9 cellular contexts compared by ENCODE assay signal in the genomic region with DNA sequence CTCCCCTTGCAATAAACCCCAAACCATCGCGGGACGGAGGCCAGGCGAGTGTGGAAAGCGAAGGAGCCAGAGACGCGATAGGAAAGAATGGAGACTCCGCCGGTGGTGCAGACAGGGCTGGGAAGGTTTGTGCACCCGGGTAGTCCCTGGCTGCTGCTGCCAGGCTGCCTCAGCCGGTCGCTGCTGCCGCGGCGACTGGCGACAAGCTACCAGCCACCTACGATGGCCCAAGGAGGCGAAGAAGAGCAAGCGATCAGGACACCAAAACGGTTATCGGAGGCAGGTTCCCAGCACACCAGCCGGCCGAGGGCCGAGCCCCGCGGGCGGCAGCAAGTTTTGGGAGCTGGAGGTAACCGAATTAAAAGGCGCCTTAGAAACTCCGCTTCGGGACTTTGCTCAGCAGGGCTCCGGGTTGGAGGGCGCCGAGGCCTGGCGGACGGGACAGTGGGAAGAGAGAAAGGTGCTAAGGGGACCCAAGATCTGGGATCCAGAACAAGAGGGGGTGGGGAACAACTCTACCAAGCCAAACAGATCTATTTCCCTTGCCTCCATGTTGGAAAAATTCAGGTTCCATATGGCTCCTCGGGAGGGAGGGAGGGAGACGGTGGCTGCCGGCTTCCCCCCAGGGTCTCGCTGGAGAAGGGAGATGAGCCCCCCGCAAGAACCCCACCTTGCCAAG. TPM values are rescaled to one million over a fixed set of nuclear protein-coding genes. Genes with fewer than 3 reads are reported as not detected.
DNase-seq lines count a peak whose midpoint lies in the region; ATAC-seq and TF ChIP-seq lines count a peak whose summit lies in the region.
"Had no signal": no experiment of that assay in that cellular context is flagged by ENCODE, and none has a peak within 500 bp of the region (broad histone marks: within the 10 kb centered on the region; RNA-seq: fewer than 3 reads in every experiment).

No MANE protein-coding gene starts in this region.

- peak overlapping the region; percentile 70 for H3K9ac ChIP-seq in GM23248
- H3K9ac ChIP-seq in neural progenitor cell = no peak overlapping the region

- in situ Hi-C loops in GM23248 (cut with MboI) = no loop called here

- no peak overlapping the region for H3K4me3 Mint-ChIP-seq in neural progenitor cell

- H3K27ac ChIP-seq in GM23248 = peak overlapping the region; percentile 39; the same call in 1 of the 2 replicates
- peak overlapping the region; percentile 36 for H3K27ac ChIP-seq in RWPE2 (ENCODE audit: poor library complexity, severe bottlenecking)
- H3K27ac ChIP-seq in neural progenitor cell = no peak overlapping the region

- no peaks in the 10 kb centered on the region for H3K9me2 ChIP-seq in GM23248 (ENCODE audit: insufficient read depth)

- no peak for DNase-seq in GM23248
- DNase-seq in RWPE2 (ENCODE audit: low spot score) = no peak
- no peak for DNase-seq in fibroblast of pulmonary artery (ENCODE audit: low read depth)
- DNase-seq in neural progenitor cell (ENCODE audit: low spot score) = peak; percentile 59
- no peak for DNase-seq in GM20000 (ENCODE audit: low spot score)
- DNase-seq in mesenteric fat pad (ENCODE audit: low spot score) = no peak
- no peak for DNase-seq in activated naive CD4-positive, alpha-beta T cell (lab: John Stamatoyannopoulos, UW)
- DNase-seq: NCI-H1048 had no signal

- H4K20me1 ChIP-seq in GM23248 (ENCODE audit: insufficient read depth) (no peaks in the 10 kb centered on the region), neural progenitor cell (ENCODE audit: low read depth) (peaks cover 95% of the 10 kb centered on the region)

- H3K27me3 ChIP-seq in GM23248 (replicated peaks; ENCODE audit: insufficient read depth) = no peaks in the 10 kb centered on the region
- no peaks in the 10 kb centered on the region for H3K27me3 ChIP-seq in RWPE2 (ENCODE audit: insufficient read depth, poor library complexity, severe bottlenecking)
- H3K27me3 ChIP-seq in neural progenitor cell = peaks cover 100% of the 10 kb centered on the region

- H3K4me3 ChIP-seq in GM23248 = peak overlapping the region; percentile 46
- H3K4me3 ChIP-seq in RWPE2 (ENCODE audit: severe bottlenecking) = peak overlapping the region; percentile 31
- peak overlapping the region; percentile 43 for H3K4me3 ChIP-seq in fibroblast of pulmonary artery (replicated peaks; ENCODE audit: low read depth, low read length)
- H3K4me3 ChIP-seq in neural progenitor cell = no peak overlapping the region

- 82 to 89% methylated on average over 37 to 41 of the region's 41 CpGs for WGBS in GM23248 (ENCODE audit: low coverage in 1 of 2, low lambda C conversion rate in 2 of 2, missing lambda C conversion rate in 2 of 2), 2 experiments

- H2AFZ ChIP-seq in GM23248 (peak overlapping the region; percentile 59), neural progenitor cell (replicated peaks) (no peak overlapping the region)

- H3K4me1 ChIP-seq in GM23248 (ENCODE audit: insufficient read depth) (peaks cover 22% of the 10 kb centered on the region), RWPE2 (ENCODE audit: insufficient read depth, poor library complexity, severe bottlenecking) (peaks cover 15% of the 10 kb centered on the region), neural progenitor cell (no peaks in the 10 kb centered on the region)

- no peaks in the 10 kb centered on the region; the same call in 1 of the 2 replicates for H3K36me3 ChIP-seq in GM23248 (ENCODE audit: low read depth)
- peaks cover 11% of the 10 kb centered on the region; the same call in 1 of the 2 replicates for H3K36me3 ChIP-seq in RWPE2 (ENCODE audit: low read depth)
- H3K36me3 ChIP-seq in neural progenitor cell = no peaks in the 10 kb centered on the region

- H3K4me2 ChIP-seq in GM23248 (ENCODE audit: unreplicated experiment) (peak overlapping the region; percentile 68), neural progenitor cell (no peak overlapping the region)

- H3K79me2 ChIP-seq in GM23248 (ENCODE audit: insufficient read depth) = peaks cover 45% of the 10 kb centered on the region
- no peaks in the 10 kb centered on the region for H3K79me2 ChIP-seq in neural progenitor cell (ENCODE audit: low read depth)

- H3K36me3 Mint-ChIP-seq in neural progenitor cell = no peaks in the 10 kb centered on the region

- no peaks in the 10 kb centered on the region for H3K9me3 ChIP-seq in GM23248 (ENCODE audit: low read depth)
- no peaks in the 10 kb centered on the region for H3K9me3 ChIP-seq in RWPE2 (ENCODE audit: severe bottlenecking)
- H3K9me3 ChIP-seq in neural progenitor cell (ENCODE audit: low read depth) = no peaks in the 10 kb centered on the region

- peak; percentile 37 for ATAC-seq in RWPE2 (ENCODE audit: low read depth)
- no peak for ATAC-seq in HG02798 (IDR thresholded peaks at IDR 0.05; ENCODE audit: poor library complexity, unreplicated experiment)

- no peak overlapping the region for H3K27ac Mint-ChIP-seq in neural progenitor cell

- H3K27me3 Mint-ChIP-seq in neural progenitor cell (ENCODE audit: insufficient read depth, low read depth) = peaks cover 94% of the 10 kb centered on the region

- TF ChIP-seq CTCF in RWPE2 (IDR thresholded peaks at IDR 0.05; ENCODE audit: poor library complexity, severe bottlenecking) (no peak), fibroblast of pulmonary artery (IDR thresholded peaks at IDR 0.05; ENCODE audit: low read length, missing control alignments) (no peak), neural progenitor cell (IDR thresholded peaks at IDR 0.05) (no peak), GM20000 (IDR thresholded peaks at IDR 0.05; ENCODE audit: extremely low read depth, missing control alignments) (no peak)

- H3K4me1 Mint-ChIP-seq in neural progenitor cell = no peaks in the 10 kb centered on the region

- H3K9me3 Mint-ChIP-seq in neural progenitor cell = peaks cover 2% of the 10 kb centered on the region

- H3F3A ChIP-seq in GM23248 (ENCODE audit: insufficient read depth) (peaks cover 17% of the 10 kb centered on the region), neural progenitor cell (ENCODE audit: low read depth) (peaks cover 11% of the 10 kb centered on the region)

RNA-seq across cellular contexts. Expression of a gene that starts 9.6 kb away (rescaled TPM):
- 9.6 and 12.1 TPM in 2 replicates for total RNA-seq in GM23248 (2014; rRNA removed; shearing (Covaris generic))
- 25.3 and 27.4 TPM in 2 replicates for polyA plus RNA-seq in GM23248 (2016; fragmentation: Nextera tagmentation; extraction: Ambion mirVana)
- total RNA-seq in neural progenitor cell (ENCODE audit: low replicate concordance) (not detected in 2 replicates), mesenteric fat pad (19.3 TPM)

RNA-seq across cellular contexts. Expression of a gene that starts 23.6 kb away (rescaled TPM):
- total RNA-seq in GM23248 (2014; rRNA removed; shearing (Covaris generic)) = 2.2 and 3.3 TPM in 2 replicates
- polyA plus RNA-seq in GM23248 (2016; fragmentation: Nextera tagmentation; extraction: Ambion mirVana) = 0.54 and 1.2 TPM in 2 replicates
- total RNA-seq in neural progenitor cell (ENCODE audit: low replicate concordance) (not detected in 2 replicates), mesenteric fat pad (5.7 TPM)

RNA-seq across cellular contexts. Expression of a gene that starts 23.7 kb away (rescaled TPM):
- not detected in 2 replicates for total RNA-seq in GM23248 (2014; rRNA removed; shearing (Covaris generic))
- polyA plus RNA-seq in GM23248 (2016; fragmentation: Nextera tagmentation; extraction: Ambion mirVana) = not detected in 2 replicates
- total RNA-seq in neural progenitor cell (ENCODE audit: low replicate concordance) = not detected in 2 replicates
- not detected for total RNA-seq in mesenteric fat pad

RNA-seq across cellular contexts. Expression of a gene that starts 35.5 kb away (rescaled TPM):
- total RNA-seq in GM23248 (2014; rRNA removed; shearing (Covaris generic)) = 1.9 and 4.8 TPM in 2 replicates
- 1.9 and 2.4 TPM in 2 replicates for polyA plus RNA-seq in GM23248 (2016; fragmentation: Nextera tagmentation; extraction: Ambion mirVana)
- total RNA-seq in neural progenitor cell (ENCODE audit: low replicate concordance) = not detected in 2 replicates
- 12.6 TPM for total RNA-seq in mesenteric fat pad

RNA-seq across cellular contexts. Expression of a gene that starts 39.0 kb away (rescaled TPM):
- total RNA-seq in GM23248 (2014; rRNA removed; shearing (Covaris generic)) = 0.22 TPM in 1 of 2 replicates, not detected in the other
- 1.3 and 2.0 TPM in 2 replicates for polyA plus RNA-seq in GM23248 (2016; fragmentation: Nextera tagmentation; extraction: Ambion mirVana)
- total RNA-seq in neural progenitor cell (ENCODE audit: low replicate concordance) (not detected in 2 replicates), mesenteric fat pad (2.0 TPM)

Comparison
In these comparisons a context has a peak if more than half of its experiments do, and no peak if none do; other contexts are left out.
1. RNA of a gene that starts 9.6 kb away (total RNA-seq): 19.3 TPM in mesenteric fat pad (single experiment) and 9.6 to 12.1 TPM in GM23248; not detected in neural progenitor cell; every median in the first group is over 10 times any median in the second.